ENCODE assay signal across 1 cellular context in the genomic region with DNA sequence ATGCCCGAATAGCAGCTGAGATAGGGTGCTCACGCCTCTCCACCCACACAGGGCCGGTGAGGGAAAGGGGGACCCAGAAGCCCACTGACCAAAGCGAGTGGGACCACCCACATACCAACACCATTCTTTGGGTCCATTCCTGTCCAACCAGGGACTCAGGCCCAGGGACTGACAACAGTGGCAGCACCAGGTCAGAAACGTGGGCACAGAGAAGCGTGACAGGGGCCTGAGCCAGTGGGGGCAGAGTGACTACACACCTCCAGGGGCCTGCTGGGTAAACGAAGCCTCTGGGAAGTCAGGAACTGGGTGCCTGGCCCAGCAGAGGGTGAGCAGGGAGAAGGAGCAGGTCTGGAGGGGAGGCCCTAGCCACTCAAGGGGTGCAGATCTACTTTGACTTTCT.
TF ChIP-seq lines count a peak whose summit lies in the region.

No MANE protein-coding gene starts in this region.

TF ChIP-seq in liver, 16 proteins besides CTCF, POLR2A, EP300 and RAD21 (continued from another document):
- TF ChIP-seq, protein P1, sequence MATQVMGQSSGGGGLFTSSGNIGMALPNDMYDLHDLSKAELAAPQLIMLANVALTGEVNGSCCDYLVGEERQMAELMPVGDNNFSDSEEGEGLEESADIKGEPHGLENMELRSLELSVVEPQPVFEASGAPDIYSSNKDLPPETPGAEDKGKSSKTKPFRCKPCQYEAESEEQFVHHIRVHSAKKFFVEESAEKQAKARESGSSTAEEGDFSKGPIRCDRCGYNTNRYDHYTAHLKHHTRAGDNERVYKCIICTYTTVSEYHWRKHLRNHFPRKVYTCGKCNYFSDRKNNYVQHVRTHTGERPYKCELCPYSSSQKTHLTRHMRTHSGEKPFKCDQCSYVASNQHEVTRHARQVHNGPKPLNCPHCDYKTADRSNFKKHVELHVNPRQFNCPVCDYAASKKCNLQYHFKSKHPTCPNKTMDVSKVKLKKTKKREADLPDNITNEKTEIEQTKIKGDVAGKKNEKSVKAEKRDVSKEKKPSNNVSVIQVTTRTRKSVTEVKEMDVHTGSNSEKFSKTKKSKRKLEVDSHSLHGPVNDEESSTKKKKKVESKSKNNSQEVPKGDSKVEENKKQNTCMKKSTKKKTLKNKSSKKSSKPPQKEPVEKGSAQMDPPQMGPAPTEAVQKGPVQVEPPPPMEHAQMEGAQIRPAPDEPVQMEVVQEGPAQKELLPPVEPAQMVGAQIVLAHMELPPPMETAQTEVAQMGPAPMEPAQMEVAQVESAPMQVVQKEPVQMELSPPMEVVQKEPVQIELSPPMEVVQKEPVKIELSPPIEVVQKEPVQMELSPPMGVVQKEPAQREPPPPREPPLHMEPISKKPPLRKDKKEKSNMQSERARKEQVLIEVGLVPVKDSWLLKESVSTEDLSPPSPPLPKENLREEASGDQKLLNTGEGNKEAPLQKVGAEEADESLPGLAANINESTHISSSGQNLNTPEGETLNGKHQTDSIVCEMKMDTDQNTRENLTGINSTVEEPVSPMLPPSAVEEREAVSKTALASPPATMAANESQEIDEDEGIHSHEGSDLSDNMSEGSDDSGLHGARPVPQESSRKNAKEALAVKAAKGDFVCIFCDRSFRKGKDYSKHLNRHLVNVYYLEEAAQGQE (IDR thresholded peaks at IDR 0.05): no peak
- TF ChIP-seq GABPA (IDR thresholded peaks at IDR 0.05 in 1 of 2, conservative IDR thresholded peaks at IDR 0.05 in 1 of 2): no peak
- TF ChIP-seq MAX (IDR thresholded peaks at IDR 0.05): no peak
